In genomic region chr3:3573341-3573740, GRCh38 we compare ENCODE assay signal across 30 cellular contexts.
"Had no signal": no experiment of that assay in that cellular context is flagged by ENCODE, and none has a peak within 500 bp of the region (broad histone marks: within the 10 kb centered on the region; RNA-seq: fewer than 3 reads in every experiment).

No MANE protein-coding gene starts in this region.

- H3K79me2 ChIP-seq: parathyroid adenoma had no signal

- H3K4me2 ChIP-seq: neural progenitor cell had no signal

- H3K36me3 Mint-ChIP-seq: naive thymus-derived CD4-positive, alpha-beta T cell; neural progenitor cell; stimulated activated memory B cell treated with anti-CD40 and anti-IgM and Interleukin-4, amounts not matched to agents 10 μg/mL and 1 μg/mL and 100 μg/mL, for 72 hours; type B pancreatic cell had no signal

- H3K9ac ChIP-seq: neural progenitor cell, parathyroid adenoma had no signal

- H3K4me3 ChIP-seq: neural progenitor cell, ovary, psoas muscle, right lobe of liver, sigmoid colon, suprapubic skin, testis, tibial artery, transverse colon, upper lobe of right lung, uterus had no signal

- H3K36me3 ChIP-seq: neural progenitor cell, ovary, right lobe of liver, sigmoid colon, suprapubic skin, tibial artery, transverse colon, upper lobe of right lung, uterus had no signal

- H2AFZ ChIP-seq: neural progenitor cell, parathyroid adenoma had no signal

- H3K4me3 Mint-ChIP-seq: naive thymus-derived CD4-positive, alpha-beta T cell; nephron; neural progenitor cell; stimulated activated memory B cell treated with anti-CD40 and anti-IgM and Interleukin-4, amounts not matched to agents 10 μg/mL and 1 μg/mL and 100 μg/mL, for 72 hours; stimulated activated naive CD8-positive, alpha-beta T cell treated with anti-CD3 and anti-CD28 coated beads, Interleukin-15, amount 100 ng/mL, for 72 hours; type B pancreatic cell had no signal

- H3K27ac Mint-ChIP-seq: naive thymus-derived CD4-positive, alpha-beta T cell; neural progenitor cell; progenitor cell of endocrine pancreas; stimulated activated memory B cell treated with anti-CD40 and anti-IgM and Interleukin-4, amounts not matched to agents 10 μg/mL and 1 μg/mL and 100 μg/mL, for 72 hours; type B pancreatic cell had no signal

- H3K27me3 Mint-ChIP-seq: stimulated activated memory B cell treated with anti-CD40 and anti-IgM and Interleukin-4, amounts not matched to agents 10 μg/mL and 1 μg/mL and 100 μg/mL, for 72 hours; stimulated activated naive CD8-positive, alpha-beta T cell treated with anti-CD3 and anti-CD28 coated beads, Interleukin-15, amount 100 ng/mL, for 72 hours had no signal

- ATAC-seq: naive thymus-derived CD4-positive, alpha-beta T cell; psoas muscle; right cardiac atrium; right lobe of liver; stimulated activated memory B cell treated with anti-CD40 and anti-IgM and Interleukin-4, amounts not matched to agents 10 μg/mL and 1 μg/mL and 100 μg/mL, for 72 hours; stimulated activated naive CD8-positive, alpha-beta T cell treated with anti-CD3 and anti-CD28 coated beads, Interleukin-15, amount 100 ng/mL, for 72 hours; stimulated activated naive CD8-positive, alpha-beta T cell treated with anti-CD3 and anti-CD28 coated beads, Interleukin-15, Interleukin-2, amounts not matched to agents 100 U/mL and 50 U/mL, for 24 hours; upper lobe of right lung had no signal

- DNase-seq: naive thymus-derived CD4-positive, alpha-beta T cell; occipital lobe; ovary; posterior cingulate gyrus; psoas muscle; right cardiac atrium; right lobe of liver; sigmoid colon; small intestine; stimulated activated CD4-positive, alpha-beta T cell treated with anti-CD3 and anti-CD28 coated beads, Interleukin-15, amount 100 ng/mL, for 24 hours; stimulated activated CD4-positive, alpha-beta T cell treated with anti-CD3 and anti-CD28 coated beads, Interleukin-2, amount 100 ng/mL, for 24 hours; stimulated activated CD4-positive, alpha-beta T cell treated with anti-CD3 and anti-CD28 coated beads, Interleukin-4, amount 100 ng/mL, for 1 hour; stimulated activated CD4-positive, alpha-beta T cell treated with anti-CD3 and anti-CD28 coated beads, Interleukin-4, amount 100 ng/mL, for 4 hours; stimulated activated CD8-positive, alpha-beta memory T cell treated with anti-CD3 and anti-CD28 coated beads, Interleukin-4, amount 100 ng/mL, for 48 hours; stimulated activated naive CD4-positive, alpha-beta T cell; stimulated activated naive CD8-positive, alpha-beta T cell treated with anti-CD3 and anti-CD28 coated beads, Interleukin-15, amount 100 ng/mL, for 72 hours; stimulated activated naive CD8-positive, alpha-beta T cell treated with anti-CD3 and anti-CD28 coated beads, Interleukin-15, Interleukin-2, amounts not matched to agents 100 U/mL and 50 U/mL, for 24 hours; substantia nigra; testis; tibial artery; transverse colon; upper lobe of right lung; uterus had no signal

- H3K9me3 Mint-ChIP-seq: nephron; neural progenitor cell; stimulated activated memory B cell treated with anti-CD40 and anti-IgM and Interleukin-4, amounts not matched to agents 10 μg/mL and 1 μg/mL and 100 μg/mL, for 72 hours; stimulated activated naive CD8-positive, alpha-beta T cell treated with anti-CD3 and anti-CD28 coated beads, Interleukin-15, amount 100 ng/mL, for 72 hours; type B pancreatic cell had no signal

- H3K27me3 ChIP-seq: neural progenitor cell, ovary, right lobe of liver, sigmoid colon, suprapubic skin, testis, tibial artery, transverse colon, upper lobe of right lung, uterus had no signal

- H3K4me1 Mint-ChIP-seq: stimulated activated memory B cell treated with anti-CD40 and anti-IgM and Interleukin-4, amounts not matched to agents 10 μg/mL and 1 μg/mL and 100 μg/mL, for 72 hours; stimulated activated naive CD8-positive, alpha-beta T cell treated with anti-CD3 and anti-CD28 coated beads, Interleukin-15, amount 100 ng/mL, for 72 hours had no signal

- H3K4me1 ChIP-seq: neural progenitor cell, parathyroid adenoma, psoas muscle, right lobe of liver, sigmoid colon, suprapubic skin, testis, tibial artery, transverse colon, upper lobe of right lung, uterus had no signal

- H3K9me3 ChIP-seq: ovary, psoas muscle, right lobe of liver, sigmoid colon, suprapubic skin, testis, tibial artery, transverse colon, upper lobe of right lung, uterus had no signal
